Comparison of ENCODE assay signal across 2 cellular contexts in the genomic region with DNA sequence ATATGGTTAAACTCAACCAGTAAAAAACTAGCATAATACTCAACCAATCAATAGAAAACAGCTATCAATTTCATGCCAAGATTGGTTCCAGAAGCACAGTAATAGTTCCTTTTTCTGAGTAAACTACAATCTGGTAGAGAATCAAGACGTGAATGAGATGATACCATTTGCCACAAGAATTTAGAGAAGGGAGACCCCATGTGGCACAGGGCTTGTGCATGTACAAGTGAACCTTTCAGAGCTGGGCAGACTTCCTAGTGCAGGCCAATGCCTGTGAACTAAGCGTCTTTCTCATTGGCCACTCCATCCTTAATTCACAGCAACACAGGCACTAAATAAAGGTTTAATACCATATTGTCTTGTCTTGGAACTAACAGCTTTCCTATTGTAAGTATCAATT.
TF ChIP-seq lines count a peak whose summit lies in the region.

No MANE protein-coding gene starts in this region.

TF ChIP-seq in HCT116, 20 proteins besides CTCF, POLR2A, EP300 and RAD21:
- no peak for TF ChIP-seq JUND (IDR thresholded peaks at IDR 0.05)

TF ChIP-seq in H1, 55 proteins besides CTCF, POLR2A, EP300 and RAD21:
- no peak for TF ChIP-seq NANOG (IDR thresholded peaks at IDR 0.05; ENCODE audit: insufficient read depth, low read depth, low read length, poor library complexity, severe bottlenecking)
- no peak for TF ChIP-seq TCF12 (IDR thresholded peaks at IDR 0.05; ENCODE audit: low read depth, low read length)
- no peak for TF ChIP-seq CREB1 (IDR thresholded peaks at IDR 0.05)
- no peak for TF ChIP-seq CHD7 (IDR thresholded peaks at IDR 0.05; ENCODE audit: insufficient replicate concordance, low read length)
- TF ChIP-seq POU5F1 (IDR thresholded peaks at IDR 0.05; ENCODE audit: low read depth, low read length) = no peak
- no peak for TF ChIP-seq SIX5 (IDR thresholded peaks at IDR 0.05; ENCODE audit: low read depth, low read length)
- TF ChIP-seq ASH2L (IDR thresholded peaks at IDR 0.05; ENCODE audit: low read length) = no peak
- TF ChIP-seq SP4 (IDR thresholded peaks at IDR 0.05; ENCODE audit: low read length) = no peak
- no peak for TF ChIP-seq CBX8 (IDR thresholded peaks at IDR 0.05; ENCODE audit: borderline replicate concordance, low read depth, low read length)
- no peak for TF ChIP-seq JUN (IDR thresholded peaks at IDR 0.05; ENCODE audit: low read depth, low read length)
- no peak for TF ChIP-seq CEBPB (IDR thresholded peaks at IDR 0.05; ENCODE audit: low read depth, low read length)
TF ChIP-seq in H1: peak in this region for 0.
